In genomic region chr11:121292503-121293275, GRCh38 we compare ENCODE assay signal across 8 cellular contexts. TPM values are rescaled to one million over a fixed set of nuclear protein-coding genes. Genes with fewer than 3 reads are reported as not detected.
DNase-seq lines count a peak whose midpoint lies in the region; TF ChIP-seq lines count a peak whose summit lies in the region.

Gene SC5D, plus strand, starts transcription at chr11:121292771. Its CDS starts 10,605 bp downstream, at chr11:121303376.

- peak within 1 kb of the TSS; percentile 93 for H3K4me3 ChIP-seq in H7 (ENCODE audit: insufficient read depth, low read depth, low read length)
- peak within 1 kb of the TSS; percentile 91 for H3K4me3 ChIP-seq in fibroblast of the aortic adventitia (ENCODE audit: low read depth, low read length)

- H3K27me3 Mint-ChIP-seq in nephron (ENCODE audit: low read depth) = peaks cover 6% of the 10 kb centered on the region
- H3K27me3 Mint-ChIP-seq in stimulated activated naive CD8-positive, alpha-beta T cell treated with anti-CD3 and anti-CD28 coated beads, Interleukin-15, Interleukin-2, amounts not matched to agents 100 ng/mL and 50 ng/mL, for 24 hours = no peaks in the 10 kb centered on the region

- H3K36me3 Mint-ChIP-seq in nephron (ENCODE audit: low read depth) = peaks cover 13% of the 10 kb centered on the region
- peaks cover 6% of the 10 kb centered on the region for H3K36me3 Mint-ChIP-seq in stimulated activated naive CD8-positive, alpha-beta T cell treated with anti-CD3 and anti-CD28 coated beads, Interleukin-15, Interleukin-2, amounts not matched to agents 100 ng/mL and 50 ng/mL, for 24 hours (ENCODE audit: low read depth)

- TF ChIP-seq CTCF in fibroblast of the aortic adventitia (IDR thresholded peaks at IDR 0.05; ENCODE audit: insufficient read depth, low read length) = no peak
- peak in 2 of 3 experiments; percentile 10 to 12 for TF ChIP-seq CTCF in nephron (IDR thresholded peaks at IDR 0.05; ENCODE audit: unreplicated experiment in 3 of 3)

- H3K27me3 ChIP-seq in H7 (ENCODE audit: control insufficient read depth, insufficient read depth, low read length) = no peaks in the 10 kb centered on the region

- DNase-seq in ELF-1 (ENCODE audit: low read depth, low spot score) (peak; percentile 96), H7 (peak; percentile 96), M059J (ENCODE audit: low read depth) (peak; percentile 93), SHP77 (lab: John Stamatoyannopoulos, UW) (peak; percentile 79 to 94), fibroblast of the aortic adventitia (ENCODE audit: low read depth) (peak; percentile 89)
- peak; percentile 98 for DNase-seq in activated effector memory CD4-positive, alpha-beta T cell treated with anti-CD3 and anti-CD28 coated beads, Interleukin-2, amount 50 U/mL, for 16 hours

- H3K9me3 Mint-ChIP-seq in nephron = no peaks in the 10 kb centered on the region
- no peaks in the 10 kb centered on the region for H3K9me3 Mint-ChIP-seq in stimulated activated naive CD8-positive, alpha-beta T cell treated with anti-CD3 and anti-CD28 coated beads, Interleukin-15, Interleukin-2, amounts not matched to agents 100 ng/mL and 50 ng/mL, for 24 hours

- peak within 1 kb of the TSS; percentile 93 to 94 (median 93) for H3K4me3 Mint-ChIP-seq in nephron
- H3K4me3 Mint-ChIP-seq in stimulated activated naive CD8-positive, alpha-beta T cell treated with anti-CD3 and anti-CD28 coated beads, Interleukin-15, Interleukin-2, amounts not matched to agents 100 ng/mL and 50 ng/mL, for 24 hours = peak within 1 kb of the TSS; percentile 88

- peaks cover 37% of the 10 kb centered on the region for H3K4me1 Mint-ChIP-seq in nephron
- H3K4me1 Mint-ChIP-seq in stimulated activated naive CD8-positive, alpha-beta T cell treated with anti-CD3 and anti-CD28 coated beads, Interleukin-15, Interleukin-2, amounts not matched to agents 100 ng/mL and 50 ng/mL, for 24 hours (ENCODE audit: low read depth) = peaks cover 40% of the 10 kb centered on the region

- peak within 1 kb of the TSS; percentile 86 to 97 (median 89) for H3K27ac Mint-ChIP-seq in nephron
- peak within 1 kb of the TSS; percentile 93 for H3K27ac Mint-ChIP-seq in stimulated activated naive CD8-positive, alpha-beta T cell treated with anti-CD3 and anti-CD28 coated beads, Interleukin-15, Interleukin-2, amounts not matched to agents 100 ng/mL and 50 ng/mL, for 24 hours

- no peaks in the 10 kb centered on the region; the same call in 1 of the 2 replicates for H3K36me3 ChIP-seq in H7 (replicated peaks; ENCODE audit: control insufficient read depth, insufficient read depth, low read length)

RNA-seq across cellular contexts. Expression of gene SC5D, which starts in this region (rescaled TPM):
- total RNA-seq in H7 (2014; rRNA removed; shearing (Covaris generic)) = 108 and 151 TPM in 2 replicates
- total RNA-seq in M059J (2014; rRNA removed; shearing (Covaris generic)) = 88.2 and 126 TPM in 2 replicates
- 18.3 and 43.8 TPM in 2 replicates for total RNA-seq in fibroblast of the aortic adventitia (ENCODE audit: low replicate concordance)

Comparison
In these comparisons a context has a peak if more than half of its experiments do, and no peak if none do; other contexts are left out.
1. Peak in every context shown above with its lines: DNase-seq and H3K4me3 ChIP-seq.